Comparison of ENCODE assay signal across 8 cellular contexts in the genomic region with DNA sequence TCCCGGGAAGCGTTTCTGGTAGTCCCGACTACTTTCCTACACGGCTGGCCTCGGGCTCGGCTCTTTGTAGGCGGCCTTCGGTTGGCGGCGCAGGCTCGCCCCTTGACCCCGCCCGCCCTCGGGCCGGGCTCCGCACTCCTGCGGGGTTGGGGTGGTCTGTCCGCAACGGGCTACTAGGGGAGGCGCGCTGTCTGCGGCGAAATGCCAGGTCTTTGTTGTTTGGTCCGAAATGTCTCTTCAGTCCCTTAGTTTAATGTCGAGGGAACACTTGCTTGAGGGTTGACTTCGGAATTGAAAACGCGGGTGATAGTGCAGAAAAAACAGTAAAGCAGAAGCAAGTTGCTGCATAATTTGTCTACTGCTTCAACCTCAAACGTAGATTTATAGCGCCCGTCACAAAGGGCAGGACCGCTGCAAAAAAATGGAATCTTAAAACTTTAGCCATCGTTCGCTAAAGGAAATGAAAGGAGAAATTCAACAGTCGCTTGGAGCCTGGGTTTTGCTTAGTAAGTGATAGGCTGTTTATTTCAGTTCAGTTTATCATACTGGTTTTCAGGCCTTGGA. TPM values are rescaled to one million over a fixed set of nuclear protein-coding genes. Genes with fewer than 3 reads are reported as not detected.
DNase-seq lines count a peak whose midpoint lies in the region; ATAC-seq and TF ChIP-seq lines count a peak whose summit lies in the region.

No MANE protein-coding gene starts in this region.

- TF ChIP-seq CTCF in foreskin fibroblast (IDR thresholded peaks at IDR 0.05; ENCODE audit: low read depth, low read length) (no peak), progenitor cell of endocrine pancreas (IDR thresholded peaks at IDR 0.05; ENCODE audit: unreplicated experiment) (no peak)

- ATAC-seq in GM19351 (IDR thresholded peaks at IDR 0.05; ENCODE audit: unreplicated experiment) (peak; percentile 47), HG03354 (IDR thresholded peaks at IDR 0.05; ENCODE audit: poor library complexity, severe bottlenecking, unreplicated experiment) (peak; percentile 54), T-cell (replicated peaks in 1 of 4) (peak; percentile 53 to 66 (median 58))

- H3K4me1 Mint-ChIP-seq in T-cell = peaks cover 71 to 76% (median 76%) of the 10 kb centered on the region in 3 donors
- peaks cover 28% of the 10 kb centered on the region for H3K4me1 Mint-ChIP-seq in progenitor cell of endocrine pancreas (ENCODE audit: low read depth)

- intact Hi-C loops in posterior vena cava (cut with DNase I) = no loop called here

- POLR2A ChIA-PET in T-cell (lab: Charles Lee) = interaction anchor here (0.7 to 1.1 kb wide), 5 partner anchors 19 to 1273 kb away, joined by 3 to 7 read pairs (median 3); partner anchors contain the start of genes ARID4A (in 1 of the 2), DAAM1 (in 1 of the 2), GPR135 (in 1 of the 2) and PPM1A (in 1 of the 2)

- CTCF ChIA-PET in T-cell (lab: Charles Lee) = interaction anchor here in 1 of 2 donors (0.7 to 1.1 kb wide), 7 partner anchors 20 to 846 kb away, joined by 3 to 7 read pairs (median 3); partner anchors contain the start of genes CCDC175 and GPR135

- H3K9me3 Mint-ChIP-seq in T-cell (no peaks in the 10 kb centered on the region), progenitor cell of endocrine pancreas (ENCODE audit: low read depth) (no peaks in the 10 kb centered on the region)

- peak overlapping the region; percentile 89 to 97 (median 95) for H3K4me3 Mint-ChIP-seq in T-cell
- peak overlapping the region; percentile 85 for H3K4me3 Mint-ChIP-seq in progenitor cell of endocrine pancreas (ENCODE audit: low read depth)

- peak overlapping the region; percentile 89 to 92 for H3K27ac Mint-ChIP-seq in T-cell
- H3K27ac Mint-ChIP-seq in progenitor cell of endocrine pancreas = peak overlapping the region; percentile 96

- H3K27me3 Mint-ChIP-seq in T-cell = no peaks in the 10 kb centered on the region
- H3K27me3 Mint-ChIP-seq in progenitor cell of endocrine pancreas = no peaks in the 10 kb centered on the region

- DNase-seq in CD1c-positive myeloid dendritic cell (ENCODE audit: extremely low spot score) = peak; percentile 51
- no peak for DNase-seq in T-cell
- no peak for DNase-seq in foreskin fibroblast
- no peak for DNase-seq in progenitor cell of endocrine pancreas (ENCODE audit: low spot score, unreplicated experiment)
- DNase-seq in dermis blood vessel endothelial cell = no peak
- no peak for DNase-seq in posterior vena cava (ENCODE audit: low spot score)

- H3K36me3 Mint-ChIP-seq in T-cell = peaks cover 17% of the 10 kb centered on the region
- H3K36me3 Mint-ChIP-seq in progenitor cell of endocrine pancreas (ENCODE audit: insufficient read depth) = peaks cover 10% of the 10 kb centered on the region

- H3K4me3 ChIP-seq in foreskin fibroblast (ENCODE audit: low read depth in 1 of 2, low read length in 2 of 2) = peak overlapping the region; percentile 90 to 95

RNA-seq across cellular contexts. Expression of gene JKAMP, which starts 0.4 kb away (rescaled TPM):
- 10 to 100 TPM; 13.8 to 27.0 (median 22.0) TPM for total RNA-seq in T-cell
- total RNA-seq in progenitor cell of endocrine pancreas = 55.2 and 56.2 TPM in 2 replicates
- 78.1 and 86.0 TPM in 2 replicates for total RNA-seq in dermis blood vessel endothelial cell
- 10 to 100 TPM; 21.7 to 24.4 TPM for total RNA-seq in posterior vena cava

RNA-seq across cellular contexts. Expression of gene L3HYPDH, which starts 0.5 kb away (rescaled TPM):
- total RNA-seq in T-cell (10 to 100 TPM; 19.5 to 53.6 (median 40.5) TPM), progenitor cell of endocrine pancreas (20.1 and 23.7 TPM in 2 replicates), dermis blood vessel endothelial cell (16.6 and 41.4 TPM in 2 replicates), posterior vena cava (10 to 100 TPM; 30.2 to 36.3 TPM)

RNA-seq across cellular contexts. Expression of gene GPR135, which starts 19.5 kb away (rescaled TPM):
- 1 to 10 TPM; 1.8 to 2.4 (median 2.1) TPM for total RNA-seq in T-cell
- total RNA-seq in progenitor cell of endocrine pancreas = 3.0 and 3.4 TPM in 2 replicates
- 0.47 and 0.68 TPM in 2 replicates for total RNA-seq in dermis blood vessel endothelial cell
- total RNA-seq in posterior vena cava = 1 to 10 TPM; 7.5 to 8.1 TPM
